Comparison of ENCODE assay signal across 8 cellular contexts in the genomic region with DNA sequence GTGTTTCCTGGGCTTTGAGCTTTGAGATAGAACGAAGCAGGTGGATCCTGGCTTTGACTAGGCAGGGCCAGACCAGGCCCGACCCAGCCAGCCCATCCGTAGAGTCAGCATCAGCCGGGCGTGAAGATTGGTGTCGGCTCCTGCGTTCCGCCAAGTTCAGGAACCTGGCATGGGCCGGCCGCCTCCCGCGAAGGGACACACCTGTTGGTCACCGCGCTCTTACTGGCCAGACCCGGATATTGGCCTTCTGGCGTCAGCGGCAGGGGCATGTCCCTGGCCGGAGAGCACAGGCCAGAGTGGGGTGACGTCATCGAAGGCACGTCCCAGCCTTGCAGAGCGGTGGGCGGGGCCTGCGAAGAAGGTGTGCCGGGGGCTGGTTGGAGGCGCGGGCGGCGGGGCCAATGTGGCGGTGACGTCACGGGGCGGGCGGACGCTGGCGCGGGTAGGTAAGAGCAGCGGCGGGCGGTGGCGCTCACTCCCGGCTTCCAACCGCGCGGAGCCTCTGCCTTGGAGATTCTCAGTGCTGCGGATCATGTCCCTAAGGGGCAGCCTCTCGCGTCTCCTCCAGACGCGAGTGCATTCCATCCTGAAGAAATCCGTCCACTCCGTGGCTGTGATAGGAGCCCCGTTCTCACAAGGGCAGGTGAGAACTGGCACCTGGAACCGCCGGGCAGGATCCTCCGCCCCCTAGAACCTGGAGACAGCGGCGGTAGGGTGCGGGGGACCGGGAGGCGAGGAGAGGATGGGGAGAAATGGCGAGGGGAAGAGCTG. TPM values are rescaled to one million over a fixed set of nuclear protein-coding genes. Genes with fewer than 3 reads are reported as not detected.
DNase-seq lines count a peak whose midpoint lies in the region; ATAC-seq and TF ChIP-seq lines count a peak whose summit lies in the region.

A gene (plus strand): TSS at position 475 of the 771 bp plus-strand sequence. CDS start 58 bp downstream, at position 533.

- CTCF ChIA-PET in PC-9 (lab: Charles Lee), result interaction anchor here (0.5 to 3.1 kb wide), 9 partner anchors 47 to 234 kb away, joined by 3 to 16 read pairs (median 5); a partner anchor contains a TSS

- H3K4me3 ChIP-seq in Jurkat, Clone E6-1 (ENCODE audit: low read length), result peak within 1 kb of the TSS; percentile 65
- H3K4me3 ChIP-seq in PC-9, result peak within 1 kb of the TSS; percentile 73
- peak within 1 kb of the TSS; percentile 67 to 73 (median 68) for H3K4me3 ChIP-seq in esophagus muscularis mucosa
- peak within 1 kb of the TSS; percentile 64 to 75 for H3K4me3 ChIP-seq in muscle layer of duodenum (ENCODE audit: low read depth in 1 of 2, low read length in 2 of 2)

- H3K4me1 ChIP-seq in PC-9 (replicated peaks; ENCODE audit: insufficient read depth) (peaks cover 27% of the 10 kb centered on the region), esophagus muscularis mucosa (peaks cover 22 to 47% (median 38%) of the 10 kb centered on the region in 4 donors), muscle layer of duodenum (ENCODE audit: control insufficient read depth in 1 of 2, insufficient read depth in 2 of 2, low read length in 2 of 2) (peaks cover 6 to 26% of the 10 kb centered on the region in 2 donors)

- DNase-seq in DMS153 treated with DMSO at 0.1 percent for 48 hours (lab: John Stamatoyannopoulos, UW; ENCODE audit: unreplicated experiment), result peak; percentile 91
- peak; percentile 74 for DNase-seq in Jurkat, Clone E6-1 (ENCODE audit: low read depth, low spot score)
- peak; percentile 98 to 99 for DNase-seq in PC-9
- DNase-seq in activated T-cell treated with anti-CD3 and anti-CD28 coated beads, Interleukin-2, amount 50 U/mL, for 48 hours, result peak; percentile 96 to 98
- peak; percentile 99 for DNase-seq in esophagus muscularis mucosa (ENCODE audit: extremely low spot score)
- DNase-seq in stimulated activated CD8-positive, alpha-beta memory T cell treated with anti-CD3 and anti-CD28 coated beads, Interleukin-7, amount 100 ng/mL, for 4 hours (ENCODE audit: low read depth in 2 of 2), result peak; percentile 90 to 97

- H3K79me2 ChIP-seq in PC-9 (ENCODE audit: low read depth), result no peaks in the 10 kb centered on the region

- H4K20me1 ChIP-seq in PC-9 (ENCODE audit: insufficient read depth), result no peaks in the 10 kb centered on the region

- peak; percentile 20 for TF ChIP-seq EP300 in esophagus muscularis mucosa (IDR thresholded peaks at IDR 0.05)

- H3K36me3 ChIP-seq in PC-9 (ENCODE audit: low read depth) (no peaks in the 10 kb centered on the region), esophagus muscularis mucosa (no peaks in the 10 kb centered on the region), muscle layer of duodenum (ENCODE audit: control insufficient read depth in 1 of 2, insufficient read depth in 2 of 2, low read length in 2 of 2) (no peaks in the 10 kb centered on the region)

- peaks cover 14% of the 10 kb centered on the region; the same call in 1 of the 2 replicates for H3F3A ChIP-seq in PC-9 (ENCODE audit: insufficient read depth, low read depth)

- H3K27me3 ChIP-seq in PC-9 (ENCODE audit: insufficient read depth, low read depth) (no peaks in the 10 kb centered on the region), esophagus muscularis mucosa (no peaks in the 10 kb centered on the region), muscle layer of duodenum (ENCODE audit: low read depth, low read length) (no peaks in the 10 kb centered on the region)

- intact Hi-C loops in PC-9 (cut with micrococcal nuclease; ENCODE audit: unreplicated experiment) (loop anchor here (2.0 kb wide), 2 partner anchors 47 to 75 kb away; a partner anchor contains a TSS), esophagus muscularis mucosa (cut with DNase I) (loop anchor here (2.0 to 5.0 kb wide), 2 partner anchors 47 to 78 kb away; a partner anchor contains a TSS)

- POLR2A ChIA-PET in PC-9 (lab: Charles Lee; ENCODE audit: unreplicated experiment), result interaction anchor here (0.5 kb wide), 1 partner anchor 197 kb away, joined by 3 read pairs; a partner anchor contains a TSS

- H3K27ac ChIP-seq in PC-9 (peak within 1 kb of the TSS; percentile 36), esophagus muscularis mucosa (replicated peaks in 1 of 4) (peak within 1 kb of the TSS; percentile 71 to 88 (median 84)), muscle layer of duodenum (ENCODE audit: low read length) (peak within 1 kb of the TSS; percentile 74)

- no peak for TF ChIP-seq CTCF in PC-9 (conservative IDR thresholded peaks at IDR 0.05)
- TF ChIP-seq CTCF in esophagus muscularis mucosa (IDR thresholded peaks at IDR 0.05), result no peak

- H3K4me2 ChIP-seq in PC-9, result peak within 1 kb of the TSS; percentile 89

- ATAC-seq in GM21717 (IDR thresholded peaks at IDR 0.05; ENCODE audit: unreplicated experiment), result peak; percentile 92

- no TSS peak for BruUV-seq in PC-9 (replicated peaks; lab: Mats Ljungman, UMichigan)

- WGBS in esophagus muscularis mucosa, result 0% methylated on average over 23 of the region's 62 CpGs

- no peaks in the 10 kb centered on the region for H3K9me2 ChIP-seq in PC-9 (ENCODE audit: insufficient read depth)

- no peaks in the 10 kb centered on the region for H3K9me3 ChIP-seq in PC-9 (ENCODE audit: insufficient read depth, low read depth)
- H3K9me3 ChIP-seq in esophagus muscularis mucosa, result no peaks in the 10 kb centered on the region
- H3K9me3 ChIP-seq in muscle layer of duodenum (ENCODE audit: control insufficient read depth in 1 of 2, low read length in 2 of 2), result no peaks in the 10 kb centered on the region

- peak; percentile 77 for TF ChIP-seq POLR2A in esophagus muscularis mucosa (IDR thresholded peaks at IDR 0.05; ENCODE audit: low read depth)

- peak within 1 kb of the TSS; percentile 96 for H2AFZ ChIP-seq in PC-9

RNA-seq across cellular contexts. Expression of the gene that starts here (rescaled TPM):
- 18.7 TPM for polyA plus RNA-seq in Jurkat, Clone E6-1 (2012; ENCODE audit: insufficient read depth, insufficient read length)
- total RNA-seq in PC-9 (2021), result 8.6 and 10.2 TPM in 2 replicates
- total RNA-seq in esophagus muscularis mucosa, result 10 to 100 TPM in 3 of 4 donors, 1 to 10 TPM in 1; 5.8 to 15.1 (median 12.9) TPM

Comparison
In these comparisons a context has a peak if more than half of its experiments do, and no peak if none do; other contexts are left out.
1. Peak in every context shown above with its lines: DNase-seq, ATAC-seq, H3K4me3 ChIP-seq and H3K27ac ChIP-seq.